Comparison of ENCODE assay signal across 21 cellular contexts in genomic region chr3:55203486-55204010, GRCh38.
"Had no signal": no experiment of that assay in that cellular context is flagged by ENCODE, and none has a peak within 500 bp of the region (broad histone marks: within the 10 kb centered on the region; RNA-seq: fewer than 3 reads in every experiment).

No MANE protein-coding gene starts in this region.

- H3K4me1 Mint-ChIP-seq: activated T-helper 17 cell treated with anti-CD3 and anti-CD28 coated beads, Interleukin-2, amount 50 U/mL, for 72 hours; endodermal cell; naive thymus-derived CD4-positive, alpha-beta T cell had no signal

- H3K4me1 ChIP-seq: adrenal gland, heart right ventricle, upper lobe of left lung had no signal

- H3K27ac Mint-ChIP-seq: activated naive CD4-positive, alpha-beta T cell treated with anti-CD3 and anti-CD28 coated beads, Interleukin-2, amount 50 U/mL, for 72 hours; activated T-cell treated with anti-CD3 and anti-CD28 coated beads, Interleukin-2, amount 50 U/mL, for 24 hours; activated T-helper 17 cell treated with anti-CD3 and anti-CD28 coated beads, Interleukin-2, amount 50 U/mL, for 72 hours; endodermal cell; naive thymus-derived CD4-positive, alpha-beta T cell; WTC11 had no signal

- H3K4me3 ChIP-seq: adrenal gland, coronary artery, heart right ventricle, mucosa of descending colon, thoracic aorta, upper lobe of left lung had no signal

- H3K27ac ChIP-seq: adrenal gland, coronary artery, heart right ventricle, thoracic aorta, upper lobe of left lung had no signal

- DNase-seq: activated CD8-positive, alpha-beta memory T cell treated with anti-CD3 and anti-CD28 coated beads, Interleukin-2, amount 50 U/mL, for 4 hours; activated T-cell treated with anti-CD3 and anti-CD28 coated beads, Interleukin-2, amount 50 U/mL, for 24 hours; adrenal gland; cerebellar nuclear complex; endodermal cell; heart right ventricle; left cardiac atrium; mucosa of descending colon; naive thymus-derived CD4-positive, alpha-beta T cell; retina; stimulated activated CD4-positive, alpha-beta T cell treated with anti-CD3 and anti-CD28 coated beads, Interleukin-4, amount 100 ng/mL, for 24 hours; stimulated activated naive CD4-positive, alpha-beta T cell treated with Interleukin-2 at 50 U/mL for 16 hours; T-helper 9 cell; upper lobe of left lung had no signal

- H3K27me3 ChIP-seq: adrenal gland, upper lobe of left lung had no signal

- H3K4me3 Mint-ChIP-seq: activated T-cell treated with anti-CD3 and anti-CD28 coated beads, Interleukin-2, amount 50 U/mL, for 24 hours; activated T-helper 17 cell treated with anti-CD3 and anti-CD28 coated beads, Interleukin-2, amount 50 U/mL, for 72 hours; endodermal cell; naive thymus-derived CD4-positive, alpha-beta T cell; neural crest cell; WTC11 had no signal

- H3K9me3 Mint-ChIP-seq: activated T-cell treated with anti-CD3 and anti-CD28 coated beads, Interleukin-2, amount 50 U/mL, for 24 hours; neural crest cell had no signal

- H3K27me3 Mint-ChIP-seq: activated T-cell treated with anti-CD3 and anti-CD28 coated beads, Interleukin-2, amount 50 U/mL, for 24 hours; activated T-helper 17 cell treated with anti-CD3 and anti-CD28 coated beads, Interleukin-2, amount 50 U/mL, for 72 hours; naive thymus-derived CD4-positive, alpha-beta T cell; progenitor cell of endocrine pancreas had no signal

- H3K9me3 ChIP-seq: adrenal gland, heart right ventricle, mucosa of descending colon, thoracic aorta, upper lobe of left lung had no signal

- H3K36me3 ChIP-seq: adrenal gland, heart right ventricle, thoracic aorta, upper lobe of left lung had no signal

- H3K36me3 Mint-ChIP-seq: naive thymus-derived CD4-positive, alpha-beta T cell; WTC11 had no signal
